ENCODE assay signal across 1 cellular context in genomic region chrX:17692709-17693346, GRCh38.
TF ChIP-seq lines count a peak whose summit lies in the region.

No MANE protein-coding gene starts in this region.

TF ChIP-seq in HepG2, 621 proteins besides CTCF, POLR2A, EP300 and RAD21:
- TF ChIP-seq ZBTB33 (CRISPR knock-in tag; IDR thresholded peaks at IDR 0.05) = no peak
- no peak for TF ChIP-seq AHDC1 (CRISPR knock-in tag; IDR thresholded peaks at IDR 0.05; ENCODE audit: borderline replicate concordance)
- no peak for TF ChIP-seq ZUFSP (CRISPR knock-in tag; IDR thresholded peaks at IDR 0.05; ENCODE audit: borderline replicate concordance)
- TF ChIP-seq ZNF33A (CRISPR knock-in tag; IDR thresholded peaks at IDR 0.05; ENCODE audit: borderline replicate concordance) = no peak
- TF ChIP-seq CREB1 (IDR thresholded peaks at IDR 0.05) = peak; percentile 93
- no peak for TF ChIP-seq CREB1 (CRISPR knock-in tag; IDR thresholded peaks at IDR 0.05)
- TF ChIP-seq POGZ (CRISPR knock-in tag; IDR thresholded peaks at IDR 0.05) = no peak
- peak; percentile 94 for TF ChIP-seq ATF7 (IDR thresholded peaks at IDR 0.05)
- TF ChIP-seq ATF7 (CRISPR knock-in tag; IDR thresholded peaks at IDR 0.05) = no peak
